In the genomic region with DNA sequence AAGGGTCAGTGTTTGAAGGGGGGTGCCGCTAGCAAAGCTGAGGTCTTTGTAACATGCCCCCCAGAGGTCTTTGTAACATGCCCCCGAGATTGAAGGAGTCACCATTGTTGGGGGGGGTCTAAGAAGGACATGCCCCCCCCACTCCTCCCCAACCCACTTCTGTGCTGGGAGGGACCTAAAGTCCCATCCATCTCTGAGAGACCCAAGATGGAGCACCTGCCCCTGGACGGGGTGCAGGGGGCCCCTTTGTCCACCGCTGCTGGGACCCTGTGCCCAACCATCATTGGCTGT, we compare ENCODE assay signal across 1 cellular context.
TF ChIP-seq lines count a peak whose summit lies in the region.

No MANE protein-coding gene starts in this region.

TF ChIP-seq in HEK293, 187 proteins besides CTCF, POLR2A, EP300 and RAD21 (continued from another document):
- TF ChIP-seq, protein P1, sequence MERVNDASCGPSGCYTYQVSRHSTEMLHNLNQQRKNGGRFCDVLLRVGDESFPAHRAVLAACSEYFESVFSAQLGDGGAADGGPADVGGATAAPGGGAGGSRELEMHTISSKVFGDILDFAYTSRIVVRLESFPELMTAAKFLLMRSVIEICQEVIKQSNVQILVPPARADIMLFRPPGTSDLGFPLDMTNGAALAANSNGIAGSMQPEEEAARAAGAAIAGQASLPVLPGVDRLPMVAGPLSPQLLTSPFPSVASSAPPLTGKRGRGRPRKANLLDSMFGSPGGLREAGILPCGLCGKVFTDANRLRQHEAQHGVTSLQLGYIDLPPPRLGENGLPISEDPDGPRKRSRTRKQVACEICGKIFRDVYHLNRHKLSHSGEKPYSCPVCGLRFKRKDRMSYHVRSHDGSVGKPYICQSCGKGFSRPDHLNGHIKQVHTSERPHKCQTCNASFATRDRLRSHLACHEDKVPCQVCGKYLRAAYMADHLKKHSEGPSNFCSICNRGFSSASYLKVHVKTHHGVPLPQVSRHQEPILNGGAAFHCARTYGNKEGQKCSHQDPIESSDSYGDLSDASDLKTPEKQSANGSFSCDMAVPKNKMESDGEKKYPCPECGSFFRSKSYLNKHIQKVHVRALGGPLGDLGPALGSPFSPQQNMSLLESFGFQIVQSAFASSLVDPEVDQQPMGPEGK (tag by site-specific recombination; IDR thresholded peaks at IDR 0.05): peak; percentile 27; the same call in 1 of the 2 replicates
- TF ChIP-seq ZNF768 (tag by site-specific recombination; IDR thresholded peaks at IDR 0.05) (no peak), GLIS2 (tag by site-specific recombination; IDR thresholded peaks at IDR 0.05) (peak; percentile 33; the same call in 1 of the 2 replicates)
